In the genomic region with DNA sequence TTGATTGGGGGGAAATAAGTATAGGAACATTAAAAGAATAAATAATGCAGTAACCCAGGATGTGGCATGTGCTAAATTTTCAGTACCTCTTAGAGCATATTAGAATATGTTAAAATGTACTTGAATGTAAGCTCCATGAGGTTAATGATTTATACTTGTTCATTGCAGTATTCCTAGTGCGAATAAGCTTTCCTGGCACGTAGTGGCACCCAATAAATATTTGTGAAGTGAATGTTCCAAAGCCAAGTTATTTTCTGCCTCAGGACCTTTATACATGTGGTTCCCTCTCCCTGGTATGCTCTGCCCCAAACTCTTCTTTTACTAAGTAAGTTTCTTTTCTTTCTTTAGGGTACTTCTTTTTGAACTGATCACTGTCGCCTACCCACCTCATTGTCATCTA, we compare ENCODE assay signal across 18 cellular contexts.
DNase-seq lines count a peak whose midpoint lies in the region; ATAC-seq and TF ChIP-seq lines count a peak whose summit lies in the region.
"Had no signal": no experiment of that assay in that cellular context is flagged by ENCODE, and none has a peak within 500 bp of the region (broad histone marks: within the 10 kb centered on the region; RNA-seq: fewer than 3 reads in every experiment).

No MANE protein-coding gene starts in this region.

- H3K4me3 ChIP-seq in Panc1 (ENCODE audit: low read depth in 2 of 2, low read length in 2 of 2) (no peak overlapping the region), hepatocyte (no peak overlapping the region), smooth muscle cell (no peak overlapping the region), aorta (ENCODE audit: low read length in 2 of 2) (no peak overlapping the region)
- H3K4me3 ChIP-seq: BLaER1 treated with 17β-estradiol and CSF1 and Interleukin-3, amounts not matched to agents 10 nM and 100 nM; K562; SJSA1 had no signal

- CTCF ChIA-PET in Panc1 (lab: Charles Lee): no interaction called here

- intact Hi-C loops in Panc1 (cut with micrococcal nuclease; ENCODE audit: unreplicated experiment): no loop called here
- intact Hi-C loops in posterior vena cava (cut with DNase I): no loop called here
- intact Hi-C loops in aorta (cut with DNase I): no loop called here

- DNase-seq in EL (peak; percentile 44), Panc1 (ENCODE audit: low read depth, low spot score) (no peak), hepatocyte (ENCODE audit: low spot score) (no peak), smooth muscle cell (lab: John Stamatoyannopoulos, UW; ENCODE audit: unreplicated experiment) (no peak), posterior vena cava (ENCODE audit: low spot score) (no peak), aorta (no peak)
- DNase-seq: DMS 273 treated with DMSO at 0.1 percent for 48 hours, HCEC 1CT, NCI-H1092, NCI-H1694, NCI-H2107, NCI-H226, OCI-M1 had no signal

- in situ Hi-C loops in Panc1 (cut with HindIII; ENCODE audit: low pct_unique_long_range_greater_than_20kb, low sequenced_read_pairs): no loop called here

- H4K20me1 ChIP-seq in hepatocyte (ENCODE audit: insufficient read depth, poor library complexity, severe bottlenecking) (no peaks in the 10 kb centered on the region), smooth muscle cell (ENCODE audit: low read depth) (peaks cover 13% of the 10 kb centered on the region)
- H4K20me1 ChIP-seq: BLaER1 treated with 17β-estradiol and CSF1 and Interleukin-3, amounts not matched to agents 10 nM and 100 nM had no signal

- H3K4me2 ChIP-seq in hepatocyte (peak overlapping the region; percentile 14), smooth muscle cell (no peak overlapping the region)
- H3K4me2 ChIP-seq: BLaER1 treated with 17β-estradiol and CSF1 and Interleukin-3, amounts not matched to agents 10 nM and 100 nM had no signal

- H2AFZ ChIP-seq in hepatocyte (no peak overlapping the region), smooth muscle cell (ENCODE audit: low read depth) (no peak overlapping the region)

- H3F3A ChIP-seq in smooth muscle cell (ENCODE audit: low read depth): no peaks in the 10 kb centered on the region

- H3K27ac ChIP-seq in Panc1 (ENCODE audit: low read length) (0 out of 2 replicates have a peak overlapping the region, but pooled peaks have one; percentile 7), hepatocyte (peak overlapping the region; percentile 79), smooth muscle cell (ENCODE audit: low read depth) (peak overlapping the region; percentile 53), aorta (ENCODE audit: low read depth in 1 of 2, low read length in 2 of 2) (no peak overlapping the region)
- H3K27ac ChIP-seq: BLaER1 treated with 17β-estradiol and CSF1 and Interleukin-3, amounts not matched to agents 10 nM and 100 nM; HL-60; SJSA1 had no signal

- H3K9me2 ChIP-seq in hepatocyte (replicated peaks; ENCODE audit: insufficient read depth): no peaks in the 10 kb centered on the region

- no peak overlapping the region for H3K9ac ChIP-seq in smooth muscle cell (ENCODE audit: low read depth)
- H3K9ac ChIP-seq: BLaER1 treated with 17β-estradiol and CSF1 and Interleukin-3, amounts not matched to agents 10 nM and 100 nM had no signal

- no peaks in the 10 kb centered on the region for H3K9me3 ChIP-seq in Panc1 (ENCODE audit: control insufficient read depth, insufficient read depth, low read depth, low read length)
- H3K9me3 ChIP-seq in hepatocyte (ENCODE audit: low read depth): no peaks in the 10 kb centered on the region
- H3K9me3 ChIP-seq in smooth muscle cell (replicated peaks; ENCODE audit: low read depth): no peaks in the 10 kb centered on the region
- no peaks in the 10 kb centered on the region for H3K9me3 ChIP-seq in aorta (ENCODE audit: control insufficient read depth, low read length)
- H3K9me3 ChIP-seq: BLaER1 treated with 17β-estradiol and CSF1 and Interleukin-3, amounts not matched to agents 10 nM and 100 nM; SJSA1 had no signal

- no peaks in the 10 kb centered on the region for H3K36me3 ChIP-seq in Panc1 (ENCODE audit: control insufficient read depth, insufficient read depth, low read length)
- no peaks in the 10 kb centered on the region for H3K36me3 ChIP-seq in hepatocyte (replicated peaks; ENCODE audit: insufficient read depth, low read depth)
- H3K36me3 ChIP-seq in smooth muscle cell (ENCODE audit: low read depth): peaks cover 9% of the 10 kb centered on the region
- H3K36me3 ChIP-seq in aorta (ENCODE audit: control insufficient read depth in 1 of 2, insufficient read depth in 2 of 2, low read length in 1 of 2): peaks cover 0 to 9% of the 10 kb centered on the region in 2 donors
- H3K36me3 ChIP-seq: BLaER1 treated with 17β-estradiol and CSF1 and Interleukin-3, amounts not matched to agents 10 nM and 100 nM had no signal

- WGBS in hepatocyte (ENCODE audit: low lambda C conversion rate, missing lambda C conversion rate): 83% methylated on average over 3 of the region's 3 CpGs
- WGBS in smooth muscle cell (ENCODE audit: low lambda C conversion rate): 78% methylated on average over 3 of the region's 3 CpGs
- 34 to 39% methylated on average over 3 of the region's 3 CpGs for WGBS in aorta, 2 donors

- TF ChIP-seq CTCF in Panc1 (IDR thresholded peaks at IDR 0.05) (no peak), hepatocyte (IDR thresholded peaks at IDR 0.05; ENCODE audit: poor library complexity) (no peak), smooth muscle cell (IDR thresholded peaks at IDR 0.05; ENCODE audit: borderline replicate concordance, insufficient read depth, poor library complexity, severe bottlenecking) (no peak)

- no peaks in the 10 kb centered on the region for H3K27me3 ChIP-seq in Panc1 (ENCODE audit: control insufficient read depth, insufficient read depth, low read length)
- H3K27me3 ChIP-seq in hepatocyte: no peaks in the 10 kb centered on the region
- H3K27me3 ChIP-seq in smooth muscle cell (ENCODE audit: low read depth): no peaks in the 10 kb centered on the region
- H3K27me3 ChIP-seq in aorta (ENCODE audit: control insufficient read depth in 1 of 2, insufficient read depth in 2 of 2, low read length in 1 of 2): no peaks in the 10 kb centered on the region
- H3K27me3 ChIP-seq: BLaER1 treated with 17β-estradiol and CSF1 and Interleukin-3, amounts not matched to agents 10 nM and 100 nM; SJSA1 had no signal

- POLR2A ChIA-PET in Panc1 (lab: Charles Lee): no interaction called here

- no peak for ATAC-seq in Panc1
- no peak for ATAC-seq in HG02798 (IDR thresholded peaks at IDR 0.05; ENCODE audit: poor library complexity, unreplicated experiment)
- ATAC-seq in aorta (ENCODE audit: low FRiP score): no peak
- ATAC-seq: K562 had no signal

- peaks cover 6% of the 10 kb centered on the region; the same call in 1 of the 2 replicates for H3K4me1 ChIP-seq in Panc1 (ENCODE audit: control insufficient read depth, insufficient read depth, low read length)
- H3K4me1 ChIP-seq in hepatocyte (ENCODE audit: insufficient read depth): peaks cover 25% of the 10 kb centered on the region
- peaks cover 11% of the 10 kb centered on the region for H3K4me1 ChIP-seq in smooth muscle cell (ENCODE audit: low read depth)
- peaks cover 0 to 5% of the 10 kb centered on the region in 2 donors for H3K4me1 ChIP-seq in aorta (ENCODE audit: control insufficient read depth in 1 of 2, insufficient read depth in 2 of 2, low read length in 2 of 2)

- BruUV-seq in Panc1 (replicated peaks; lab: Mats Ljungman, UMichigan): no TSS peak

- H3K79me2 ChIP-seq in hepatocyte (peaks cover 31% of the 10 kb centered on the region), smooth muscle cell (ENCODE audit: low read depth) (peaks cover 72% of the 10 kb centered on the region)

Comparison
In these comparisons a context has a peak if more than half of its experiments do, and no peak if none do; other contexts are left out.
1. H3K27ac ChIP-seq: peak in Panc1 (single experiment), hepatocyte (single experiment) and smooth muscle cell (single experiment); none in aorta (0 of 2).